ENCODE assay signal across 9 cellular contexts in the genomic region with DNA sequence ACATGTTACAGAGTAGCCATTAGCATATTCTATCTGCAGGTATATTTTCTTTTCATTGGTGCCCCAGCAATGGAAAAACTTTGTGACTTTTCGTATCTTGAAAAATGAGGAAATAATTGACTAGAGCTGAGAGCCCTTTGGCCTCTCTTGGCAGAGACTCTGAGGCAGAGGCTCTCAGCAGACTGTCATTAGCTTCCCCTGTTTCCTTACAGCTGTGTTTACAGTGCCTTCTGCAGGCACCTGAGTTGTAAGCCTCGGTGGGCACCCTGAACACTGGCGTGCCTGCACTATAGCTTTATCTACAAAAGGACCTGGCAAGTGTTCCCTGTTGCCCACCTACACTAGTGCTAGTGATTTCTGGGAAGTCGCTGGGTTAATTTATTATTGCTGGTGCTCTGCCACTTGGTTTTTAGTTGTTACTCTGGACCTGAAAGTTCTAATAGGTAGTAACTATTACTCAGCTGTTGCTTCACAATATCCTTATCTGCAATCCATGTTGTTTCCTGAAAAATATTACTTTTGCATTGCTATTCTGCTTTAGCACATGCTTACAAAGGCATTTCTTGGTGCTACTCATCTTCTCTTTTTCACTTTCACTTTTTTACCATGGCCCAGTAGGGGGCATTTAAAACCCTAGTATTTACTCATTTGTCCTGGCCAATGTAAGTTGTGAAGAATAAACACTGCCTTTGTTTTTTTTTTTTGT. TPM values are rescaled to one million over a fixed set of nuclear protein-coding genes. Genes with fewer than 3 reads are reported as not detected.
DNase-seq lines count a peak whose midpoint lies in the region; ATAC-seq and TF ChIP-seq lines count a peak whose summit lies in the region.
"Had no signal": no experiment of that assay in that cellular context is flagged by ENCODE, and none has a peak within 500 bp of the region (broad histone marks: within the 10 kb centered on the region; RNA-seq: fewer than 3 reads in every experiment).

No MANE protein-coding gene starts in this region.

- H3K4me2 ChIP-seq in PC-3 (ENCODE audit: low read length) = 0 out of 2 replicates have a peak overlapping the region, but pooled peaks have one; percentile 1

- H3K79me2 ChIP-seq in PC-3 (ENCODE audit: low read length) = no peaks in the 10 kb centered on the region

- DNase-seq in PC-3 (peak; percentile 21), kidney epithelial cell (ENCODE audit: low read depth) (no peak), NCI-H446 (lab: John Stamatoyannopoulos, UW) (no peak), DMS114 treated with DMSO at 0.1 percent for 48 hours (lab: John Stamatoyannopoulos, UW; ENCODE audit: unreplicated experiment) (no peak)
- no peak for DNase-seq in activated CD8-positive, alpha-beta memory T cell treated with anti-CD3 and anti-CD28 coated beads, Interleukin-2, amount 50 U/mL, for 4 hours

- BruUV-seq in PC-3 (replicated peaks; lab: Mats Ljungman, UMichigan) = no TSS peak

- no peak overlapping the region for H3K9ac ChIP-seq in PC-3 (ENCODE audit: low read length)

- H3K4me3 ChIP-seq in GM12875 (ENCODE audit: low read depth, low read length) (no peak overlapping the region), PC-3 (ENCODE audit: low read length) (no peak overlapping the region), kidney epithelial cell (ENCODE audit: low read depth, low read length) (no peak overlapping the region)

- intact Hi-C loops in PC-3 (cut with micrococcal nuclease) = no loop called here

- no peaks in the 10 kb centered on the region for H3K9me2 ChIP-seq in PC-3 (replicated peaks; ENCODE audit: low read length)

- H3K27me3 ChIP-seq in PC-3 (ENCODE audit: low read length) (no peaks in the 10 kb centered on the region), kidney epithelial cell (ENCODE audit: control insufficient read depth, insufficient read depth, low read length) (no peaks in the 10 kb centered on the region)

- CTCF ChIA-PET in PC-3 (lab: Charles Lee) = no interaction called here

- no peak overlapping the region for H2AFZ ChIP-seq in PC-3 (ENCODE audit: low read length)

- no peaks in the 10 kb centered on the region for H3K4me1 ChIP-seq in PC-3 (ENCODE audit: insufficient read depth, low read length)

- no peaks in the 10 kb centered on the region for H3K9me3 ChIP-seq in PC-3 (ENCODE audit: low read length)

- no peak overlapping the region for H3K27ac ChIP-seq in PC-3 (ENCODE audit: low read length)

- POLR2A ChIA-PET in PC-3 (lab: Charles Lee; ENCODE audit: unreplicated experiment) = no interaction called here

- TF ChIP-seq CTCF in GM12875 (IDR thresholded peaks at IDR 0.05; ENCODE audit: borderline replicate concordance, insufficient read depth, low read depth, low read length) = peak; percentile 6; the same call in 1 of the 2 replicates
- TF ChIP-seq CTCF in PC-3 (conservative IDR thresholded peaks at IDR 0.05; ENCODE audit: low read depth, low read length) = peak; percentile 58
- TF ChIP-seq CTCF in kidney epithelial cell (IDR thresholded peaks at IDR 0.05; ENCODE audit: insufficient read depth, low read length, poor library complexity, severe bottlenecking) = peak; percentile 4

- no peaks in the 10 kb centered on the region for H3F3A ChIP-seq in PC-3 (ENCODE audit: low read length, unreplicated experiment)

- peak; percentile 78 for ATAC-seq in GM21737 (IDR thresholded peaks at IDR 0.05; ENCODE audit: unreplicated experiment)
- ATAC-seq in PC-3 = no peak
- no peak for ATAC-seq in HG03565 (IDR thresholded peaks at IDR 0.05; ENCODE audit: unreplicated experiment)

- no peaks in the 10 kb centered on the region for H4K20me1 ChIP-seq in PC-3 (ENCODE audit: low read length)

- no peaks in the 10 kb centered on the region for H3K36me3 ChIP-seq in PC-3 (ENCODE audit: low read depth, low read length)
- no peaks in the 10 kb centered on the region for H3K36me3 ChIP-seq in kidney epithelial cell (ENCODE audit: control insufficient read depth, insufficient read depth, low read length)

RNA-seq across cellular contexts. Expression of gene GPR171, which starts 7.8 kb away (rescaled TPM):
- total RNA-seq in PC-3 (2014; rRNA removed) (not detected in 2 replicates), kidney epithelial cell (not detected in 2 replicates)
- total RNA-seq: NCI-H460 had no signal

Comparison
In these comparisons a context has a peak if more than half of its experiments do, and no peak if none do; other contexts are left out.
1. CTCF ChIP-seq: peak in every context shown above with its lines; median percentile 58 in PC-3; 6 in GM12875; 4 in kidney epithelial cell.